ENCODE assay signal across 8 cellular contexts in the genomic region with DNA sequence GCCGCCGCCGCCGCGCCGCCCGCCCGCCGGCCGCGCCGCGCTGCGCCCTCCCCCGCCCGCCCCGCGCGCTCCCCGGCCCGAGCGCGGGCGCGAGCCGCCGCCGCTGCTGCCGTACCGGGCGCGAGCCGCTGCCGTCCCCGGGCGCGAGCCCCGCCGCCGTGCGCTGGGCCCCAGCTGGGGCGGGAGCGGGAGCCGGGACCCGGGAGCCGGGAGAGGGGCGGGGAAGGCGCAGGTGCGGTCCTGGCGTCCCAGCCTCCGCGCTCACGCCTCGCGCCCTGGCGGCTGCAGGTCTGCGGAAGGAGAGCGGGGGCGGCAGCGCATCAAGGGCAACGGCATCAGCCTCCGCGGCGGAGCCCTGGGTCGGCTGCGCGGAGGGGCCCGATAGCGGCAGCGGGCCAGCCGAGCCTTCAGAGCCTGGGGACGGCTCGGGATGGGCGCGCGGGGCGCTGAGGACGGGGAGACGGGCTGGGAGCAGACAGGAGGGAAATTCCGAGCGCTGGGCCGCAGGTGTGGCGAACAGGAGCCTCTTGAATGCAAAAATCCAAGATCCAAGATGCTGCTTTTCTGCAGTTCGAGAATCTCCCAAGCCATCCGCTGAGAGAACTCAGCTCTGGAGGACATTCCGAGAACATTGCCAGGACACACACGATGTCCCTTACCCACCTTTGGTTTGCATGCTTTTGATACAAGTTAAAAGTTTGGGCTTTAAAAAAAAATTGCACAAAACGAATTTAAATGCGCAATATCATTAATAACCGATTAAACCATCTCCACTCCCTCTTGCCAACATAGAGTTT.
DNase-seq lines count a peak whose midpoint lies in the region; ATAC-seq and TF ChIP-seq lines count a peak whose summit lies in the region.

No MANE protein-coding gene starts in this region.

- no peaks in the 10 kb centered on the region for H3K4me1 Mint-ChIP-seq in T-helper 17 cell

- DNase-seq in activated T-cell treated with anti-CD3 and anti-CD28 coated beads for 48 hours (ENCODE audit: low read depth), result peak; percentile 18
- DNase-seq in activated T-cell treated with anti-CD3 and anti-CD28 coated beads, Interleukin-2, amount 50 U/mL, for 1 hour, result no peak
- no peak for DNase-seq in T-helper 17 cell
- DNase-seq in head of caudate nucleus, result peak in 38 of 42 donors; percentile 10 to 74 (median 48)
- peak in 8 of 10 donors; percentile 37 to 91 (median 49) for DNase-seq in posterior cingulate gyrus
- no peak for DNase-seq in RKO (ENCODE audit: low spot score)

- H3K4me3 Mint-ChIP-seq in T-helper 17 cell, result peak overlapping the region; percentile 19

- no peaks in the 10 kb centered on the region for H3K36me3 Mint-ChIP-seq in T-helper 17 cell (ENCODE audit: low read depth)

- intact Hi-C loops in head of caudate nucleus (cut with DNase I) (no loop called here), posterior cingulate gyrus (cut with DNase I) (no loop called here)

- peaks cover 58% of the 10 kb centered on the region for H3K27me3 Mint-ChIP-seq in T-helper 17 cell

- no peaks in the 10 kb centered on the region for H3K9me3 ChIP-seq in T-helper 17 cell (ENCODE audit: control insufficient read depth, low read length, poor library complexity, severe bottlenecking)

- H3K27ac Mint-ChIP-seq in T-helper 17 cell, result no peak overlapping the region

- ATAC-seq in T-helper 17 cell, result no peak
- no peak for ATAC-seq in HG03095 (IDR thresholded peaks at IDR 0.05; ENCODE audit: unreplicated experiment)
- no peak for ATAC-seq in GM18505 (IDR thresholded peaks at IDR 0.05; ENCODE audit: unreplicated experiment)

- TF ChIP-seq POLR2A in GM18505 (IDR thresholded peaks at IDR 0.05; ENCODE audit: borderline replicate concordance, extremely low read depth, insufficient read depth, insufficient read length), result no peak

Comparison
In these comparisons a context has a peak if more than half of its experiments do, and no peak if none do; other contexts are left out.
1. DNase-seq: peak in activated T-cell treated with anti-CD3 and anti-CD28 coated beads for 48 hours (single experiment), head of caudate nucleus (38 of 42) and posterior cingulate gyrus (8 of 10); none in activated T-cell treated with anti-CD3 and anti-CD28 coated beads, Interleukin-2, amount 50 U/mL, for 1 hour (single experiment), T-helper 17 cell (0 of 3) and RKO (single experiment).